In the genomic region with DNA sequence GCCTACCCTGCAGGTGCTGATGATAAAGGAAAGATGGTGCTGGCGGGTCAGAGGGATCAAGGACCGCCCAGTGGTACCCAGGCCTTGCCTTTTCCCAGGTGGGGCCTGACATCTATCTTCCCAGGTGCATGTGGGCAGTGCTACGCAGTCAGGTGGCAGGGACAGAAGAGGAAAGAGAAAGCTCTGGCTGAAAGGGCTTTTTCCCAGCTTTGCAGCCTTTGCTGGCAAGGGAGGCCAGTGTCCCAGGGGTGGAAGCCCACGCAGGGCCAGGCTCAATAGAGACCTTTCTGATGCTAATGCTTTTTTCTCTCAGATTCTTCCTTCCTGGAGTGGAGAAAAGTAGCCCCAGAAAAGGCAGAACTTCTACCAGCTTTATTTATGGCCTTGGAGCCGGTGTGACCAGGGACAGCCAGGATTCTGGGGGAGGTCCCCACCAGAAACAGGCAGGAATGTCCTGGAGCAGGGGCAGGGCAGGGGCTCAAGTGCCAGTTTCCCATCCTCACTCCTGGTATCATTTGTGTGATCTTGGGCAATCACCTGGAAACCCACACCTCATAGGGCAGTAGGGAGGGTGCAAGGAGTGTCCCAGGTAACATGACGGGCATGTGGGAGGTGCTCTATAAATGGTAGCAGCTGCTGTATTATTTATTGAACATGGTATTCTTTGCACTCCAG, we compare ENCODE assay signal across 20 cellular contexts. TPM values are rescaled to one million over a fixed set of nuclear protein-coding genes. Genes with fewer than 3 reads are reported as not detected.
"Had no signal": no experiment of that assay in that cellular context is flagged by ENCODE, and none has a peak within 500 bp of the region (broad histone marks: within the 10 kb centered on the region; RNA-seq: fewer than 3 reads in every experiment).

No MANE protein-coding gene starts in this region.

- H3K9me3 Mint-ChIP-seq: activated CD4-positive, alpha-beta memory T cell treated with anti-CD3 and anti-CD28 coated beads for 36 hours; activated T-helper 17 cell treated with anti-CD3 and anti-CD28 coated beads, Interleukin-2, amount 50 U/mL, for 72 hours; immature natural killer cell; memory B cell; naive thymus-derived CD8-positive, alpha-beta T cell; stimulated activated naive CD8-positive, alpha-beta T cell treated with anti-CD3 and anti-CD28 coated beads, Interleukin-15, Interleukin-2, amounts not matched to agents 100 ng/mL and 50 ng/mL, for 24 hours had no signal

- H3K36me3 Mint-ChIP-seq: activated CD4-positive, alpha-beta memory T cell treated with anti-CD3 and anti-CD28 coated beads for 36 hours; activated CD8-positive, alpha-beta memory T cell treated with anti-CD3 and anti-CD28 coated beads, Interleukin-2, amount 10 ng/mL, durations not matched to agents 7 days and 5 days; immature natural killer cell; memory B cell; naive thymus-derived CD8-positive, alpha-beta T cell had no signal

- H3K27me3 ChIP-seq: body of pancreas, right atrium auricular region, tibial nerve had no signal

- H3K27ac ChIP-seq: body of pancreas, prostate gland, right atrium auricular region, tibial nerve had no signal

- ATAC-seq: activated CD4-positive, alpha-beta T cell treated with anti-CD3 and anti-CD28 coated beads for 36 hours; activated CD8-positive, alpha-beta memory T cell treated with anti-CD3 and anti-CD28 coated beads, Interleukin-2, amount 10 ng/mL, durations not matched to agents 7 days and 5 days; activated T-helper 17 cell treated with anti-CD3 and anti-CD28 coated beads, Interleukin-2, amount 50 U/mL, for 72 hours; body of pancreas; naive thymus-derived CD8-positive, alpha-beta T cell had no signal

- H3K4me3 ChIP-seq: body of pancreas, prostate gland, right atrium auricular region, tibial nerve had no signal

- H3K4me1 Mint-ChIP-seq: activated CD4-positive, alpha-beta T cell treated with anti-CD3 and anti-CD28 coated beads for 36 hours; activated CD8-positive, alpha-beta memory T cell treated with anti-CD3 and anti-CD28 coated beads, Interleukin-2, amount 10 ng/mL, durations not matched to agents 7 days and 5 days; activated T-helper 17 cell treated with anti-CD3 and anti-CD28 coated beads, Interleukin-2, amount 50 U/mL, for 72 hours had no signal

- H3K36me3 ChIP-seq: prostate gland, right atrium auricular region, tibial nerve had no signal

- H3K4me3 Mint-ChIP-seq: activated CD4-positive, alpha-beta memory T cell treated with anti-CD3 and anti-CD28 coated beads for 36 hours; activated CD4-positive, alpha-beta T cell treated with anti-CD3 and anti-CD28 coated beads for 36 hours; activated CD8-positive, alpha-beta memory T cell treated with anti-CD3 and anti-CD28 coated beads, Interleukin-2, amount 10 ng/mL, durations not matched to agents 7 days and 5 days; activated T-helper 17 cell treated with anti-CD3 and anti-CD28 coated beads, Interleukin-2, amount 50 U/mL, for 72 hours; immature natural killer cell; memory B cell; naive thymus-derived CD8-positive, alpha-beta T cell; stimulated activated naive CD8-positive, alpha-beta T cell treated with anti-CD3 and anti-CD28 coated beads, Interleukin-15, Interleukin-2, amounts not matched to agents 100 ng/mL and 50 ng/mL, for 24 hours had no signal

- H3K27ac Mint-ChIP-seq: activated CD4-positive, alpha-beta memory T cell treated with anti-CD3 and anti-CD28 coated beads for 36 hours; activated CD4-positive, alpha-beta T cell treated with anti-CD3 and anti-CD28 coated beads for 36 hours; activated CD8-positive, alpha-beta memory T cell treated with anti-CD3 and anti-CD28 coated beads, Interleukin-2, amount 10 ng/mL, durations not matched to agents 7 days and 5 days; activated T-helper 17 cell treated with anti-CD3 and anti-CD28 coated beads, Interleukin-2, amount 50 U/mL, for 72 hours; memory B cell; naive thymus-derived CD8-positive, alpha-beta T cell; stimulated activated naive CD8-positive, alpha-beta T cell treated with anti-CD3 and anti-CD28 coated beads, Interleukin-15, Interleukin-2, amounts not matched to agents 100 ng/mL and 50 ng/mL, for 24 hours had no signal

- H3K4me1 ChIP-seq: prostate gland had no signal

- H3K9me3 ChIP-seq: body of pancreas, prostate gland, right atrium auricular region, tibial nerve had no signal

- DNase-seq: activated CD4-positive, alpha-beta memory T cell treated with anti-CD3 and anti-CD28 coated beads for 36 hours; activated CD4-positive, alpha-beta T cell treated with anti-CD3 and anti-CD28 coated beads for 36 hours; activated CD8-positive, alpha-beta memory T cell treated with anti-CD3 and anti-CD28 coated beads, Interleukin-2, amount 10 ng/mL, durations not matched to agents 7 days and 5 days; activated naive CD4-positive, alpha-beta T cell; body of pancreas; caudate nucleus; head of caudate nucleus; immature natural killer cell; kidney glomerular epithelial cell; stimulated activated CD4-positive, alpha-beta T cell treated with anti-CD3 and anti-CD28 coated beads, Interleukin-2, amount 100 ng/mL, for 24 hours had no signal

RNA-seq across cellular contexts. Expression of a gene that starts 36.9 kb away (rescaled TPM):
- total RNA-seq: activated CD4-positive, alpha-beta memory T cell treated with anti-CD3 and anti-CD28 coated beads for 36 hours; activated CD4-positive, alpha-beta T cell treated with anti-CD3 and anti-CD28 coated beads for 36 hours; activated CD8-positive, alpha-beta memory T cell treated with anti-CD3 and anti-CD28 coated beads, Interleukin-2, amount 10 ng/mL, durations not matched to agents 7 days and 5 days; body of pancreas; liver; naive thymus-derived CD8-positive, alpha-beta T cell; omental fat pad; right atrium auricular region; T-helper 2 cell treated with Interferon-gamma antibody and Interleukin-4, amounts not matched to agents 100 ng/mL and 5 ng/mL, for 36 hours; tibial nerve had no signal
- polyA plus RNA-seq: immature natural killer cell; liver; naive thymus-derived CD8-positive, alpha-beta T cell had no signal

RNA-seq across cellular contexts. Expression of a gene that starts 46.2 kb away (rescaled TPM):
- total RNA-seq: activated CD4-positive, alpha-beta memory T cell treated with anti-CD3 and anti-CD28 coated beads for 36 hours; activated CD4-positive, alpha-beta T cell treated with anti-CD3 and anti-CD28 coated beads for 36 hours; activated T-helper 17 cell treated with anti-CD3 and anti-CD28 coated beads, Interleukin-2, amount 50 U/mL, for 72 hours; naive thymus-derived CD8-positive, alpha-beta T cell; T-helper 2 cell treated with Interferon-gamma antibody and Interleukin-4, amounts not matched to agents 100 ng/mL and 5 ng/mL, for 36 hours had no signal
- polyA plus RNA-seq: naive thymus-derived CD8-positive, alpha-beta T cell had no signal
